ENCODE assay signal across 18 cellular contexts in genomic region chr14:45785240-45785639, GRCh38.
DNase-seq lines count a peak whose midpoint lies in the region; ATAC-seq and TF ChIP-seq lines count a peak whose summit lies in the region.
"Had no signal": no experiment of that assay in that cellular context is flagged by ENCODE, and none has a peak within 500 bp of the region (broad histone marks: within the 10 kb centered on the region; RNA-seq: fewer than 3 reads in every experiment).

No MANE protein-coding gene starts in this region.

- no TSS peak for BruUV-seq in Caco-2 (replicated peaks; lab: Mats Ljungman, UMichigan)

- peaks cover 12% of the 10 kb centered on the region for H3K4me1 Mint-ChIP-seq in Caco-2 (ENCODE audit: low read depth, unreplicated experiment)
- H3K4me1 Mint-ChIP-seq in endodermal cell = no peaks in the 10 kb centered on the region
- H3K4me1 Mint-ChIP-seq in activated CD8-positive, alpha-beta T cell treated with anti-CD3 and anti-CD28 coated beads, Interleukin-2, amount 10 ng/mL, durations not matched to agents 7 days and 5 days (ENCODE audit: low read depth) = no peaks in the 10 kb centered on the region
- H3K4me1 Mint-ChIP-seq: activated CD4-positive, alpha-beta T cell treated with anti-CD3 and anti-CD28 coated beads for 36 hours; activated naive CD8-positive, alpha-beta T cell treated with anti-CD3 and anti-CD28 coated beads, Interleukin-2, amount 10 ng/mL, durations not matched to agents 7 days and 5 days; CD14-positive monocyte had no signal

- TF ChIP-seq CTCF in Caco-2 (IDR thresholded peaks at IDR 0.05; ENCODE audit: insufficient read depth in 1 of 2, low read depth in 1 of 2, low read length in 1 of 2, severe bottlenecking in 1 of 2, unreplicated experiment in 1 of 2) = no peak
- no peak for TF ChIP-seq CTCF in endodermal cell (conservative IDR thresholded peaks at IDR 0.05)
- no peak for TF ChIP-seq CTCF in GM13977 (IDR thresholded peaks at IDR 0.05; ENCODE audit: extremely low read depth, insufficient read depth, missing control alignments)

- peak overlapping the region; percentile 96 for H3K27ac Mint-ChIP-seq in Caco-2 (ENCODE audit: unreplicated experiment)
- H3K27ac Mint-ChIP-seq in endodermal cell = no peak overlapping the region
- no peak overlapping the region for H3K27ac Mint-ChIP-seq in activated CD8-positive, alpha-beta T cell treated with anti-CD3 and anti-CD28 coated beads, Interleukin-2, amount 10 ng/mL, durations not matched to agents 7 days and 5 days
- H3K27ac Mint-ChIP-seq: activated CD4-positive, alpha-beta T cell treated with anti-CD3 and anti-CD28 coated beads for 36 hours; activated naive CD8-positive, alpha-beta T cell treated with anti-CD3 and anti-CD28 coated beads, Interleukin-2, amount 10 ng/mL, durations not matched to agents 7 days and 5 days; CD14-positive monocyte; effector memory CD8-positive, alpha-beta T cell had no signal

- 86 to 93% methylated on average over 1 of the region's 1 CpG for WGBS in endodermal cell (ENCODE audit: insufficient coverage in 1 of 2, insufficient read length in 1 of 2), 2 experiments

- H3K27ac ChIP-seq in endodermal cell (ENCODE audit: low read depth, low read length) = no peak overlapping the region
- H3K27ac ChIP-seq: GM23248, HL-60 had no signal

- H3K27me3 Mint-ChIP-seq in Caco-2 (ENCODE audit: insufficient read depth, unreplicated experiment) (no peaks in the 10 kb centered on the region), endodermal cell (ENCODE audit: insufficient read depth) (no peaks in the 10 kb centered on the region)
- H3K27me3 Mint-ChIP-seq in activated CD8-positive, alpha-beta T cell treated with anti-CD3 and anti-CD28 coated beads, Interleukin-2, amount 10 ng/mL, durations not matched to agents 7 days and 5 days (ENCODE audit: low read depth) = no peaks in the 10 kb centered on the region
- H3K27me3 Mint-ChIP-seq: activated CD4-positive, alpha-beta T cell treated with anti-CD3 and anti-CD28 coated beads for 36 hours; activated naive CD8-positive, alpha-beta T cell treated with anti-CD3 and anti-CD28 coated beads, Interleukin-2, amount 10 ng/mL, durations not matched to agents 7 days and 5 days; effector memory CD8-positive, alpha-beta T cell had no signal

- no peak for ATAC-seq in activated CD8-positive, alpha-beta T cell treated with anti-CD3 and anti-CD28 coated beads, Interleukin-2, amount 10 ng/mL, durations not matched to agents 7 days and 5 days
- ATAC-seq: activated CD4-positive, alpha-beta T cell treated with anti-CD3 and anti-CD28 coated beads for 36 hours; effector memory CD8-positive, alpha-beta T cell; K562 had no signal

- H3K4me3 Mint-ChIP-seq in Caco-2 (ENCODE audit: unreplicated experiment) (peak overlapping the region; percentile 56), endodermal cell (no peak overlapping the region)
- H3K4me3 Mint-ChIP-seq in activated CD8-positive, alpha-beta T cell treated with anti-CD3 and anti-CD28 coated beads, Interleukin-2, amount 10 ng/mL, durations not matched to agents 7 days and 5 days = no peak overlapping the region
- H3K4me3 Mint-ChIP-seq: activated CD4-positive, alpha-beta T cell treated with anti-CD3 and anti-CD28 coated beads for 36 hours; activated naive CD8-positive, alpha-beta T cell treated with anti-CD3 and anti-CD28 coated beads, Interleukin-2, amount 10 ng/mL, durations not matched to agents 7 days and 5 days; CD14-positive monocyte; effector memory CD8-positive, alpha-beta T cell had no signal

- CTCF ChIA-PET in Caco-2 (lab: Charles Lee) = no interaction called here
- CTCF ChIA-PET in activated CD8-positive, alpha-beta T cell treated with anti-CD3 and anti-CD28 coated beads, Interleukin-2, amount 10 ng/mL, durations not matched to agents 7 days and 5 days (lab: Charles Lee) = no interaction called here

- in situ Hi-C loops in GM13977 (cut with MboI; ENCODE audit: low pct_unique_long_range_greater_than_20kb, low sequenced_read_pairs, unreplicated experiment) = no loop called here

- H3K27me3 ChIP-seq in Caco-2 (replicated peaks; ENCODE audit: control insufficient read depth, insufficient read depth, low read length) = no peaks in the 10 kb centered on the region
- H3K27me3 ChIP-seq in endodermal cell (ENCODE audit: control insufficient read depth, insufficient read depth, low read length, poor library complexity, severe bottlenecking) = no peaks in the 10 kb centered on the region

- H3K36me3 ChIP-seq in Caco-2 (ENCODE audit: control insufficient read depth, insufficient read depth, low read length) (no peaks in the 10 kb centered on the region), endodermal cell (ENCODE audit: control insufficient read depth, insufficient read depth, low read length) (no peaks in the 10 kb centered on the region)

- intact Hi-C loops in Caco-2 (cut with micrococcal nuclease; ENCODE audit: unreplicated experiment) = no loop called here

- H3K36me3 Mint-ChIP-seq in Caco-2 (ENCODE audit: insufficient read depth, unreplicated experiment) (peaks cover 14% of the 10 kb centered on the region), endodermal cell (ENCODE audit: low read depth) (no peaks in the 10 kb centered on the region)
- no peaks in the 10 kb centered on the region for H3K36me3 Mint-ChIP-seq in activated CD8-positive, alpha-beta T cell treated with anti-CD3 and anti-CD28 coated beads, Interleukin-2, amount 10 ng/mL, durations not matched to agents 7 days and 5 days (ENCODE audit: low read depth)
- H3K36me3 Mint-ChIP-seq: activated naive CD8-positive, alpha-beta T cell treated with anti-CD3 and anti-CD28 coated beads, Interleukin-2, amount 10 ng/mL, durations not matched to agents 7 days and 5 days; CD14-positive monocyte had no signal

- no peak overlapping the region for H3K4me3 ChIP-seq in Caco-2 (ENCODE audit: low read depth, low read length)
- H3K4me3 ChIP-seq in endodermal cell (ENCODE audit: low read length) = peak overlapping the region; percentile 56
- H3K4me3 ChIP-seq: GM23248, K562 had no signal

- H3K9me3 Mint-ChIP-seq in Caco-2 (ENCODE audit: unreplicated experiment) (peaks cover 57% of the 10 kb centered on the region), endodermal cell (peaks cover 72% of the 10 kb centered on the region)
- peaks cover 47% of the 10 kb centered on the region for H3K9me3 Mint-ChIP-seq in activated CD8-positive, alpha-beta T cell treated with anti-CD3 and anti-CD28 coated beads, Interleukin-2, amount 10 ng/mL, durations not matched to agents 7 days and 5 days (ENCODE audit: insufficient read depth)

- H3K4me1 ChIP-seq in Caco-2 (peaks cover 26% of the 10 kb centered on the region), endodermal cell (ENCODE audit: control insufficient read depth, insufficient read depth, low read length) (no peaks in the 10 kb centered on the region)

- H3K9ac ChIP-seq in endodermal cell (ENCODE audit: extremely low read depth, low read length, poor library complexity, severe bottlenecking) = no peak overlapping the region
- H3K9ac ChIP-seq: GM23248 had no signal

- H3K9me3 ChIP-seq in Caco-2 (peaks cover 32% of the 10 kb centered on the region), endodermal cell (ENCODE audit: control insufficient read depth, low read length) (peaks cover 75% of the 10 kb centered on the region)

- POLR2A ChIA-PET in Caco-2 (lab: Charles Lee) = no interaction called here
- POLR2A ChIA-PET in activated CD8-positive, alpha-beta T cell treated with anti-CD3 and anti-CD28 coated beads, Interleukin-2, amount 10 ng/mL, durations not matched to agents 7 days and 5 days (lab: Charles Lee) = interaction anchor here (0.6 kb wide), 1 partner anchor 34 kb away, joined by 3 read pairs; no protein-coding TSS in a partner anchor

- peak; percentile 80 to 88 for DNase-seq in Caco-2
- peak; percentile 4 for DNase-seq in NCI-H1105 (lab: John Stamatoyannopoulos, UW)
- no peak for DNase-seq in endodermal cell
- peak; percentile 50 for DNase-seq in mucosa of gallbladder (ENCODE audit: low spot score)
- no peak for DNase-seq in GM13977 (ENCODE audit: low spot score)
- no peak for DNase-seq in NCI-H2029 (lab: John Stamatoyannopoulos, UW)
- DNase-seq in activated CD8-positive, alpha-beta T cell treated with anti-CD3 and anti-CD28 coated beads, Interleukin-2, amount 10 ng/mL, durations not matched to agents 7 days and 5 days = no peak
- no peak for DNase-seq in SKM-1 (lab: John Stamatoyannopoulos, UW; ENCODE audit: unreplicated experiment)
- DNase-seq: activated CD4-positive, alpha-beta T cell treated with anti-CD3 and anti-CD28 coated beads for 36 hours; activated naive CD8-positive, alpha-beta T cell treated with anti-CD3 and anti-CD28 coated beads, Interleukin-2, amount 10 ng/mL, durations not matched to agents 7 days and 5 days; effector memory CD8-positive, alpha-beta T cell; GM23248; NCI-H2081; NCI-H510A treated with DMSO at 0.1 percent for 48 hours; stimulated activated CD4-positive, alpha-beta T cell treated with anti-CD3 and anti-CD28 coated beads, Interleukin-12 subunit alpha, Interleukin-12 subunit beta, amount 100 ng/mL, for 4 hours had no signal

Comparison
In these comparisons a context has a peak if more than half of its experiments do, and no peak if none do; other contexts are left out.
1. DNase-seq: peak in Caco-2 (2 of 2), NCI-H1105 (single experiment) and mucosa of gallbladder (single experiment); none in endodermal cell (single experiment), GM13977 (single experiment), NCI-H2029 (single experiment), activated CD8-positive, alpha-beta T cell treated with anti-CD3 and anti-CD28 coated beads, Interleukin-2, amount 10 ng/mL, durations not matched to agents 7 days and 5 days (single experiment) and SKM-1 (single experiment).